In the genomic region with DNA sequence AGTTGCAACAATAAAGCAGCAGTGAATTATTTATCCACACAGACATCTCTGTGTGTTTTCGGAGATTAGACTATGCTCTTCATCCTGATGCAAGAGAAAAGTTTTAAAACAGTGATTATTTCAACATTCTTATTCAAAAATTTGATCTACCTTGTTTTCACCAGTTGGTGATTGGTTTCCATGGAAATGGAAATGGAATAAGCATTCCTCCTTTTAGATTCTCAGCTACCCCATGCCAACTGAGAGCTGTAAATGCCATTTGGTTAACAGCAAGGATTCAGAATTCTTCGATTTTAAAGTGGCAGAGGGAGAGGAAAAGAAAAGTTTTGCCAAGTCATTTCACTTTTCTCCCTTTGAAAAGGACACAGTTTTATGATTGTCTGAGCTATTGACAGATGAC, we compare ENCODE assay signal across 17 cellular contexts.
DNase-seq lines count a peak whose midpoint lies in the region; ATAC-seq and TF ChIP-seq lines count a peak whose summit lies in the region.
"Had no signal": no experiment of that assay in that cellular context is flagged by ENCODE, and none has a peak within 500 bp of the region (broad histone marks: within the 10 kb centered on the region; RNA-seq: fewer than 3 reads in every experiment).

No MANE protein-coding gene starts in this region.

- H3K27ac Mint-ChIP-seq in H9 (peak overlapping the region; percentile 9 to 88 (median 75); a peak in 5 of 7 replicates), brain (peak overlapping the region in 3 of 5 experiments; percentile 20 to 88 (median 75))
- H3K27ac Mint-ChIP-seq: CD8-positive, alpha-beta memory T cell had no signal

- DNase-seq in H9 (no peak), mesendoderm (peak; percentile 53), mucosa of gallbladder (ENCODE audit: low spot score) (no peak)
- no peak for DNase-seq in stimulated activated CD4-positive, alpha-beta T cell treated with anti-CD3 and anti-CD28 coated beads, Interleukin-1b, Interleukin-23, amount 100 ng/mL, for 48 hours
- DNase-seq: CD8-positive, alpha-beta memory T cell; HCEC 1CT; KBM-7; NCI-H1048; NCI-H1694; NCI-H2107; NCI-H446; NCI-H748 treated with DMSO at 0.1 percent for 48 hours; PC-3 had no signal

- H4K5ac ChIP-seq in H9 (ENCODE audit: insufficient read length, low read depth, low read length) (no peak overlapping the region), mesendoderm (ENCODE audit: low read length) (no peak overlapping the region)

- H3K18ac ChIP-seq in H9 (ENCODE audit: insufficient read length, low read depth, low read length) (no peak overlapping the region), mesendoderm (ENCODE audit: low read length) (no peak overlapping the region)

- H2BK15ac ChIP-seq in H9 (ENCODE audit: low read depth, low read length) (no peak overlapping the region), mesendoderm (replicated peaks; ENCODE audit: low read depth) (no peak overlapping the region)

- H3K27me3 ChIP-seq in H9 (ENCODE audit: insufficient read depth, low read length) (no peaks in the 10 kb centered on the region), mesendoderm (ENCODE audit: insufficient read depth, low read length, poor library complexity) (no peaks in the 10 kb centered on the region)
- H3K27me3 ChIP-seq: BLaER1 had no signal

- no peak overlapping the region for H4K8ac ChIP-seq in H9 (replicated peaks; ENCODE audit: insufficient read length, low read depth, low read length)
- no peak overlapping the region for H4K8ac ChIP-seq in mesendoderm (ENCODE audit: low read depth, low read length)

- H2BK20ac ChIP-seq in H9 (ENCODE audit: low read depth, low read length, poor library complexity, severe bottlenecking): no peak overlapping the region

- no peaks in the 10 kb centered on the region for H4K20me1 ChIP-seq in H9 (ENCODE audit: control insufficient read depth, insufficient read depth, insufficient read length)
- H4K20me1 ChIP-seq: BLaER1 had no signal

- no peaks in the 10 kb centered on the region for H3K23me2 ChIP-seq in H9 (ENCODE audit: insufficient read length, low read depth, low read length, poor library complexity, severe bottlenecking)

- H3K36me3 Mint-ChIP-seq in H9 (ENCODE audit: insufficient read depth in 1 of 3, low read depth in 3 of 3) (peaks cover 2 to 3% (median 3%) of the 10 kb centered on the region in 3 experiments; a peak in 5 of 7 replicates), brain (no peaks in the 10 kb centered on the region)

- H2AFZ ChIP-seq in H9 (ENCODE audit: low read length): no peak overlapping the region

- no peaks in the 10 kb centered on the region for H3K9me3 Mint-ChIP-seq in H9
- no peaks in the 10 kb centered on the region for H3K9me3 Mint-ChIP-seq in brain

- H3K4me2 ChIP-seq in H9 (ENCODE audit: insufficient read depth, insufficient read length, low read length) (no peak overlapping the region), mesendoderm (ENCODE audit: low read length) (no peak overlapping the region)
- H3K4me2 ChIP-seq: BLaER1 had no signal

- H3K23ac ChIP-seq in H9 (ENCODE audit: insufficient read length, low read depth, low read length): no peak overlapping the region
- no peak overlapping the region for H3K23ac ChIP-seq in mesendoderm (ENCODE audit: low read length)

- H2BK12ac ChIP-seq in H9 (ENCODE audit: insufficient read length, low read depth, low read length): no peak overlapping the region

- H3K56ac ChIP-seq in H9 (ENCODE audit: insufficient read length, low read depth, low read length): no peak overlapping the region
- no peak overlapping the region for H3K56ac ChIP-seq in mesendoderm (ENCODE audit: low read length)

- no peak overlapping the region for H3K9ac ChIP-seq in H9 (ENCODE audit: extremely low read depth, insufficient read length, low read length)
- no peak overlapping the region for H3K9ac ChIP-seq in mesendoderm (ENCODE audit: low read length)
- H3K9ac ChIP-seq: BLaER1 had no signal

- H3K4me1 Mint-ChIP-seq in H9 (peaks cover 16 to 21% of the 10 kb centered on the region in 2 experiments), brain (peaks cover 11% of the 10 kb centered on the region)
- H3K4me1 Mint-ChIP-seq: CD8-positive, alpha-beta memory T cell had no signal

- H2AK5ac ChIP-seq in H9 (ENCODE audit: insufficient read length, low read length) (no peak overlapping the region), mesendoderm (ENCODE audit: low read length) (no peak overlapping the region)

- H2BK120ac ChIP-seq in H9 (ENCODE audit: low read depth, low read length, poor library complexity, severe bottlenecking) (no peak overlapping the region), mesendoderm (ENCODE audit: low read depth, low read length) (no peak overlapping the region)

- H3K27me3 Mint-ChIP-seq in H9 (ENCODE audit: low read depth) (no peaks in the 10 kb centered on the region), brain (no peaks in the 10 kb centered on the region)

- ATAC-seq in GM18520 (IDR thresholded peaks at IDR 0.05; ENCODE audit: unreplicated experiment): no peak
- no peak for ATAC-seq in HG03280 (IDR thresholded peaks at IDR 0.05; ENCODE audit: unreplicated experiment)
- ATAC-seq: PC-3 had no signal

- H3K27ac ChIP-seq in H9 (ENCODE audit: insufficient read length, low read depth, low read length) (peak overlapping the region; percentile 41), mesendoderm (ENCODE audit: low read depth, low read length) (no peak overlapping the region)
- H3K27ac ChIP-seq: BLaER1 had no signal

- no peak overlapping the region for H3K14ac ChIP-seq in H9 (ENCODE audit: insufficient read depth, low read length)

- peaks cover 3% of the 10 kb centered on the region; the same call in 1 of the 2 replicates for H3K4me1 ChIP-seq in H9 (ENCODE audit: insufficient read depth, low read length)
- H3K4me1 ChIP-seq in mesendoderm (ENCODE audit: control insufficient read depth, low read depth, low read length): no peaks in the 10 kb centered on the region
- H3K4me1 ChIP-seq: BLaER1 had no signal

- no peaks in the 10 kb centered on the region for H3K79me2 ChIP-seq in H9 (ENCODE audit: insufficient read depth, low read length)
- no peaks in the 10 kb centered on the region for H3K79me2 ChIP-seq in mesendoderm (ENCODE audit: control insufficient read depth, insufficient read depth, low read length)

- no CpG with 5 or more reads among the region's 2 CpGs for WGBS in H9 (ENCODE audit: extremely low coverage, insufficient read length, low lambda C conversion rate)
- WGBS in mesendoderm (ENCODE audit: extremely low coverage, insufficient coverage, low lambda C conversion rate): no CpG with 5 or more reads among the region's 2 CpGs

- H3K9me3 ChIP-seq in H9 (ENCODE audit: control insufficient read depth, low read depth, low read length): no peaks in the 10 kb centered on the region
- H3K9me3 ChIP-seq: BLaER1 had no signal

- no peaks in the 10 kb centered on the region for H3K36me3 ChIP-seq in mesendoderm (ENCODE audit: control insufficient read depth, insufficient read depth, low read length)
- H3K36me3 ChIP-seq: BLaER1 had no signal

- H3K79me1 ChIP-seq in H9 (ENCODE audit: insufficient read depth, low read depth, low read length, poor library complexity, severe bottlenecking): no peaks in the 10 kb centered on the region
- no peaks in the 10 kb centered on the region for H3K79me1 ChIP-seq in mesendoderm (ENCODE audit: low read length)

- H3K4me3 Mint-ChIP-seq in H9 (no peak overlapping the region; a peak in 1 of 5 replicates), brain (peak overlapping the region in 1 of 5 experiments; percentile 64)
- H3K4me3 Mint-ChIP-seq: CD8-positive, alpha-beta memory T cell had no signal

- H3T11ph ChIP-seq in H9 (ENCODE audit: low read length): peak overlapping the region; percentile 36

- no peak overlapping the region for H2BK5ac ChIP-seq in H9 (ENCODE audit: insufficient read length, low read length)
- H2BK5ac ChIP-seq in mesendoderm (ENCODE audit: low read length): no peak overlapping the region

- no peak for TF ChIP-seq CTCF in H9 (conservative IDR thresholded peaks at IDR 0.05)
- no peak for TF ChIP-seq CTCF in brain (conservative IDR thresholded peaks at IDR 0.05)

- H3K4ac ChIP-seq in H9 (ENCODE audit: low read depth, low read length) (no peak overlapping the region), mesendoderm (ENCODE audit: low read depth, low read length) (no peak overlapping the region)

- no peak overlapping the region for H4K91ac ChIP-seq in H9 (ENCODE audit: insufficient read length, low read depth, low read length)

- H3K4me3 ChIP-seq in mesendoderm (ENCODE audit: low read length): no peak overlapping the region
- H3K4me3 ChIP-seq: BLaER1 had no signal
